29 cellular contexts compared by ENCODE assay signal in the genomic region with DNA sequence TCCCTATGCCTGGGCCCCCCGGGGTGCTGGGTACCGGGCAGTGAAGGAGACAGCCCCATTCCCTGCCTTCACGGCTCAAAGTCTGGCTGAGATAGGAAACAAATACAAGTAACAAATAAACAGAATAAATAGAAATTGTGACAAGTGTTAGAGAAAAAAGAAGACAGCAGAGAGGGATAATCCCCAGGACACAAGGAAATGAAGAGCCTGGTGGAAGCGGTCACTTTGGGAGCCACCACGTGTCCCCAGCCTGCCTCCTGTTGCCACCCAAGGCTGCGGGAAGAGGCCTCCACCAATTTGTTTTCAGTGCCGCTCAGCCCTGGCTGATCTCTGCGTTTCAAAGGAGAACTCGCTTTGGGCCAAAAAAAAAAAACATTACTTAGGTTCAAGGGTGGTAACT.
"Had no signal": no experiment of that assay in that cellular context is flagged by ENCODE, and none has a peak within 500 bp of the region (broad histone marks: within the 10 kb centered on the region; RNA-seq: fewer than 3 reads in every experiment).

No MANE protein-coding gene starts in this region.

- ATAC-seq: activated T-cell treated with anti-CD3 and anti-CD28 coated beads, Interleukin-2, amount 50 U/mL, for 4 hours; gastroesophageal sphincter; left cardiac atrium; left ventricle myocardium superior; natural killer cell treated with Interleukin-12 subunit alpha and Interleukin-12 subunit beta and Interleukin-15 and Interleukin-18, amount 100 ng/mL, for 72 hours; right lobe of liver had no signal

- H3K27ac Mint-ChIP-seq: activated CD4-positive, alpha-beta memory T cell treated with anti-CD3 and anti-CD28 coated beads, Interleukin-2, amount 10 ng/mL, durations not matched to agents 7 days and 5 days; activated CD4-positive, alpha-beta T cell treated with anti-CD3 and anti-CD28 coated beads, Interleukin-2, amount 10 ng/mL, durations not matched to agents 24 days and 14 days; activated naive CD8-positive, alpha-beta T cell treated with anti-CD3 and anti-CD28 coated beads, Interleukin-2, amount 10 ng/mL, durations not matched to agents 7 days and 5 days; activated T-helper 2 cell treated with anti-CD3 and anti-CD28 coated beads, Interferon-gamma antibody, Interleukin-2, Interleukin-4, amounts not matched to agents 10 μg/mL and 5 μg/mL and 100 μg/mL, durations not matched to agents 14 hours and 24 hours and 36 hours; dendritic cell treated with granulocyte-macrophage colony-stimulating factor and Interleukin-4, amounts not matched to agents 40 ng/mL and 50 ng/mL, for 4 days; natural killer cell treated with Interleukin-12 subunit alpha and Interleukin-12 subunit beta and Interleukin-15 and Interleukin-18, amount 100 ng/mL, for 72 hours had no signal

- FAIRE-seq: astrocyte, keratinocyte had no signal

- H3K36me3 ChIP-seq: ovary, uterus had no signal

- H3K27me3 Mint-ChIP-seq: activated CD4-positive, alpha-beta memory T cell treated with anti-CD3 and anti-CD28 coated beads, Interleukin-2, amount 10 ng/mL, durations not matched to agents 7 days and 5 days; activated CD4-positive, alpha-beta T cell treated with anti-CD3 and anti-CD28 coated beads, Interleukin-2, amount 10 ng/mL, durations not matched to agents 24 days and 14 days; activated naive CD8-positive, alpha-beta T cell treated with anti-CD3 and anti-CD28 coated beads, Interleukin-2, amount 10 ng/mL, durations not matched to agents 7 days and 5 days; dendritic cell treated with granulocyte-macrophage colony-stimulating factor and Interleukin-4, amounts not matched to agents 40 ng/mL and 50 ng/mL, for 4 days; natural killer cell treated with Interleukin-12 subunit alpha and Interleukin-12 subunit beta and Interleukin-15 and Interleukin-18, amount 100 ng/mL, for 72 hours; progenitor cell of endocrine pancreas had no signal

- H3K9me3 Mint-ChIP-seq: activated CD4-positive, alpha-beta memory T cell treated with anti-CD3 and anti-CD28 coated beads, Interleukin-2, amount 10 ng/mL, durations not matched to agents 7 days and 5 days; activated CD4-positive, alpha-beta T cell treated with anti-CD3 and anti-CD28 coated beads, Interleukin-2, amount 10 ng/mL, durations not matched to agents 24 days and 14 days; activated naive CD8-positive, alpha-beta T cell treated with anti-CD3 and anti-CD28 coated beads, Interleukin-2, amount 10 ng/mL, durations not matched to agents 7 days and 5 days; activated T-cell treated with anti-CD3 and anti-CD28 coated beads, Interleukin-2, amount 50 U/mL, for 4 hours; activated T-helper 2 cell treated with anti-CD3 and anti-CD28 coated beads, Interferon-gamma antibody, Interleukin-2, Interleukin-4, amounts not matched to agents 10 μg/mL and 5 μg/mL and 100 μg/mL, durations not matched to agents 14 hours and 24 hours and 36 hours; dendritic cell treated with granulocyte-macrophage colony-stimulating factor and Interleukin-4, amounts not matched to agents 40 ng/mL and 50 ng/mL, for 4 days; natural killer cell treated with Interleukin-12 subunit alpha and Interleukin-12 subunit beta and Interleukin-15 and Interleukin-18, amount 100 ng/mL, for 72 hours had no signal

- H3K4me1 Mint-ChIP-seq: activated CD4-positive, alpha-beta memory T cell treated with anti-CD3 and anti-CD28 coated beads, Interleukin-2, amount 10 ng/mL, durations not matched to agents 7 days and 5 days; activated CD4-positive, alpha-beta T cell treated with anti-CD3 and anti-CD28 coated beads, Interleukin-2, amount 10 ng/mL, durations not matched to agents 24 days and 14 days had no signal

- H3K27ac ChIP-seq: brain microvascular endothelial cell, gastroesophageal sphincter, hepatocyte, ovary, right lobe of liver, SK-N-MC, testis, transverse colon, uterus had no signal

- H3K27me3 ChIP-seq: brain microvascular endothelial cell, gastroesophageal sphincter, hepatocyte, ovary, right lobe of liver, testis, transverse colon, uterus had no signal

- H3K4me3 Mint-ChIP-seq: activated CD4-positive, alpha-beta memory T cell treated with anti-CD3 and anti-CD28 coated beads, Interleukin-2, amount 10 ng/mL, durations not matched to agents 7 days and 5 days; activated CD4-positive, alpha-beta T cell treated with anti-CD3 and anti-CD28 coated beads, Interleukin-2, amount 10 ng/mL, durations not matched to agents 24 days and 14 days; activated naive CD8-positive, alpha-beta T cell treated with anti-CD3 and anti-CD28 coated beads, Interleukin-2, amount 10 ng/mL, durations not matched to agents 7 days and 5 days; activated T-cell treated with anti-CD3 and anti-CD28 coated beads, Interleukin-2, amount 50 U/mL, for 4 hours; dendritic cell treated with granulocyte-macrophage colony-stimulating factor and Interleukin-4, amounts not matched to agents 40 ng/mL and 50 ng/mL, for 4 days; natural killer cell treated with Interleukin-12 subunit alpha and Interleukin-12 subunit beta and Interleukin-15 and Interleukin-18, amount 100 ng/mL, for 72 hours had no signal

- H3K9me3 ChIP-seq: gastroesophageal sphincter, mucosa of descending colon, ovary, right lobe of liver, testis, transverse colon, uterus had no signal

- H3K4me3 ChIP-seq: gastroesophageal sphincter, hepatocyte, mucosa of descending colon, ovary, right lobe of liver, SK-N-MC, testis, transverse colon, uterus had no signal

- DNase-seq: activated CD4-positive, alpha-beta memory T cell treated with anti-CD3 and anti-CD28 coated beads, Interleukin-2, amount 10 ng/mL, durations not matched to agents 7 days and 5 days; activated CD4-positive, alpha-beta T cell treated with anti-CD3 and anti-CD28 coated beads, Interleukin-2, amount 10 ng/mL, durations not matched to agents 24 days and 14 days; activated CD4-positive, CD25-positive, alpha-beta regulatory T cell treated with anti-CD3 and anti-CD28 coated beads, Interleukin-2, amount 50 U/mL, for 72 hours; activated CD8-positive, alpha-beta memory T cell treated with anti-CD3 and anti-CD28 coated beads, Interleukin-2, amount 50 U/mL, for 48 hours; activated naive CD8-positive, alpha-beta T cell treated with anti-CD3 and anti-CD28 coated beads, Interleukin-2, amount 10 ng/mL, durations not matched to agents 7 days and 5 days; activated T-cell treated with anti-CD3 and anti-CD28 coated beads, Interleukin-2, amount 50 U/mL, for 4 hours; brain microvascular endothelial cell; caudate nucleus; effector CD8-positive, alpha-beta T cell; left cardiac atrium; left ventricle myocardium superior; mucosa of descending colon; ovary; right lobe of liver; stimulated activated CD4-positive, alpha-beta T cell treated with anti-CD3 and anti-CD28 coated beads, Interleukin-12 subunit alpha, Interleukin-12 subunit beta, amount 100 ng/mL, for 4 hours; stimulated activated CD4-positive, alpha-beta T cell treated with anti-CD3 and anti-CD28 coated beads, Interleukin-4, amount 100 ng/mL, for 1 hour; T-helper 9 cell; testis; transverse colon; uterus had no signal
